Comparison of ENCODE assay signal across 23 cellular contexts in genomic region chr2:217732995-217733394, GRCh38.
DNase-seq lines count a peak whose midpoint lies in the region; ATAC-seq and FAIRE-seq lines count a peak whose summit lies in the region.
"Had no signal": no experiment of that assay in that cellular context is flagged by ENCODE, and none has a peak within 500 bp of the region (broad histone marks: within the 10 kb centered on the region; RNA-seq: fewer than 3 reads in every experiment).

No MANE protein-coding gene starts in this region.

- no peak for FAIRE-seq in small intestine (lab: Jason Lieb, UNC)
- FAIRE-seq: urothelium cell line had no signal

- H3K9me3 ChIP-seq in adipocyte (ENCODE audit: control insufficient read depth, low read length) (no peaks in the 10 kb centered on the region), small intestine (ENCODE audit: control insufficient read depth, low read depth) (no peaks in the 10 kb centered on the region)

- H3K27ac ChIP-seq in skin epidermis (peak overlapping the region in 13 of 21 experiments; percentile 26 to 75 (median 56)), small intestine (ENCODE audit: low read depth in 1 of 2, low read length in 1 of 2) (peak overlapping the region in 1 of 2 donors; percentile 28)
- H3K27ac ChIP-seq: WERI-Rb-1 had no signal

- ATAC-seq in HG02588 (IDR thresholded peaks at IDR 0.05; ENCODE audit: unreplicated experiment), result no peak
- ATAC-seq: naive thymus-derived CD4-positive, alpha-beta T cell; stimulated activated memory B cell treated with anti-CD40 and anti-IgM and Interleukin-4, amounts not matched to agents 10 μg/mL and 1 μg/mL and 100 μg/mL, for 72 hours had no signal

- no peak overlapping the region for H3K4me3 ChIP-seq in adipocyte (ENCODE audit: low read length)
- H3K4me3 ChIP-seq in skin epidermis, result no peak overlapping the region
- H3K4me3 ChIP-seq in small intestine (ENCODE audit: low read depth in 1 of 2, low read length in 2 of 2), result no peak overlapping the region
- H3K4me3 ChIP-seq: lung had no signal

- H3K4me1 ChIP-seq in adipocyte (ENCODE audit: control insufficient read depth, insufficient read depth, low read length) (peaks cover 67% of the 10 kb centered on the region), small intestine (ENCODE audit: control insufficient read depth in 2 of 2, insufficient read depth in 1 of 2, low read depth in 1 of 2, low read length in 1 of 2) (peaks cover 0 to 2% of the 10 kb centered on the region in 2 donors)

- 49 to 58% (median 55%) methylated on average over 3 of the region's 3 CpGs for WGBS in small intestine, 3 donors

- H3K9ac ChIP-seq in adipocyte (ENCODE audit: low read length), result peak overlapping the region; percentile 25

- H3K27me3 ChIP-seq in adipocyte (replicated peaks; ENCODE audit: control insufficient read depth, insufficient read depth, low read length) (no peaks in the 10 kb centered on the region), small intestine (ENCODE audit: control insufficient read depth in 2 of 2, insufficient read depth in 2 of 2, low read length in 2 of 2) (no peaks in the 10 kb centered on the region)

- H3K36me3 ChIP-seq in adipocyte (ENCODE audit: control insufficient read depth, insufficient read depth, low read length, severe bottlenecking), result no peaks in the 10 kb centered on the region
- H3K36me3 ChIP-seq in small intestine (ENCODE audit: control insufficient read depth in 2 of 2, insufficient read depth in 2 of 2, low read length in 2 of 2), result no peaks in the 10 kb centered on the region
- H3K36me3 ChIP-seq: WERI-Rb-1 had no signal

- DNase-seq in EH (ENCODE audit: low read depth), result peak; percentile 92
- DNase-seq in adipocyte (ENCODE audit: low read depth), result peak; percentile 27
- peak; percentile 23 for DNase-seq in iris pigment epithelial cell (ENCODE audit: low read depth)
- DNase-seq in SHP77 treated with DMSO at 0.1 percent for 48 hours (lab: John Stamatoyannopoulos, UW), result no peak
- no peak for DNase-seq in 8988T
- DNase-seq in small intestine, result no peak
- DNase-seq: activated CD4-positive, alpha-beta T cell treated with anti-CD3 and anti-CD28 coated beads, Interleukin-2, amount 50 U/mL, for 48 hours; activated naive CD4-positive, alpha-beta T cell treated with Interleukin-2 at 50 U/mL for 16 hours; AML-193; COR-L47; glutamatergic neuron; H7; KG1; naive thymus-derived CD4-positive, alpha-beta T cell; NCI-H2081 treated with DMSO at 0.1 percent for 48 hours; NCI-H510A treated with DMSO at 0.1 percent for 48 hours; SHP77; WERI-Rb-1 had no signal

Comparison
In these comparisons a context has a peak if more than half of its experiments do, and no peak if none do; other contexts are left out.
1. DNase-seq: peak in EH (single experiment), adipocyte (single experiment) and iris pigment epithelial cell (single experiment); none in SHP77 treated with DMSO at 0.1 percent for 48 hours (single experiment), 8988T (single experiment) and small intestine (single experiment).